In the genomic region with DNA sequence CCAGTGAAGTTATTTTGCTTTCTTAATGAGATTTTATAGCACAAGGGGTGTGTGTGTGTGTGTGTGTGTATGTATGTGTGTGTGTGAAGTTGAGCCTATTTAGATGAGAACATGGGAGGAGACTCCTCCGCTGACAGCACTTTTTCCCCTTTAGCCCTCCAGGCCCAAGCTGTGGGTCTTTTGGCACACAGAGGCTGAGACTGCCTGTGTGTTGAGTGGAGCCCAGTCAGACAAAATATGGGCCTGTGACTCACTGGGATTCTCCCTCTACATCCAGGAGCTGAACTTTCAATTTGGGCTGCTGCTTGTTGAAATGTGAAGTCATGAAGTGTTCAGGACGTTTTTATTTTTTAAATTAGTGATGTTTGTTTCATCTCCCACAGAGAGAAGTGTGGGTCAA, we compare ENCODE assay signal across 29 cellular contexts.
DNase-seq lines count a peak whose midpoint lies in the region; ATAC-seq and TF ChIP-seq lines count a peak whose summit lies in the region.
"Had no signal": no experiment of that assay in that cellular context is flagged by ENCODE, and none has a peak within 500 bp of the region (broad histone marks: within the 10 kb centered on the region; RNA-seq: fewer than 3 reads in every experiment).

No MANE protein-coding gene starts in this region.

- H3K36me3 ChIP-seq in esophagus muscularis mucosa: no peaks in the 10 kb centered on the region
- H3K36me3 ChIP-seq: ascending aorta, BE2C, thyroid gland had no signal

- TF ChIP-seq EP300 in esophagus muscularis mucosa (IDR thresholded peaks at IDR 0.05): no peak

- intact Hi-C loops in esophagus muscularis mucosa (cut with DNase I): no loop called here

- no peaks in the 10 kb centered on the region for H3K9me3 ChIP-seq in esophagus muscularis mucosa
- H3K9me3 ChIP-seq: ascending aorta, BE2C, thyroid gland had no signal

- DNase-seq in EL: peak; percentile 66
- DNase-seq in LHCN-M2 (ENCODE audit: low read depth): peak; percentile 33
- DNase-seq in esophagus muscularis mucosa (ENCODE audit: extremely low spot score): peak; percentile 60
- peak; percentile 58 for DNase-seq in skeletal muscle cell (ENCODE audit: low read depth)
- DNase-seq in immature natural killer cell: no peak
- no peak for DNase-seq in NCI-H2196 treated with DMSO at 0.1 percent for 48 hours (lab: John Stamatoyannopoulos, UW; ENCODE audit: unreplicated experiment)
- no peak for DNase-seq in activated T-cell treated with anti-CD3 and anti-CD28 coated beads, Interleukin-2, amount 50 U/mL, for 72 hours
- DNase-seq in NCI-H2029 treated with DMSO at 0.1 percent for 48 hours (lab: John Stamatoyannopoulos, UW): no peak
- DNase-seq: activated CD4-positive, alpha-beta T cell treated with anti-CD3 and anti-CD28 coated beads for 4 hours; activated naive CD4-positive, alpha-beta T cell treated with anti-CD3 and anti-CD28 coated beads, Interleukin-2, amount 50 U/mL, for 16 hours; activated T-cell treated with anti-CD3 and anti-CD28 coated beads, Interleukin-2, amount 50 U/mL, for 48 hours; BE2C; COR-L47; DND-41; effector CD4-positive, alpha-beta T cell; HFFc6; Kasumi-1; naive B cell; NCI-H1105 treated with DMSO at 0.1 percent for 48 hours; NCI-H510A treated with DMSO at 0.1 percent for 48 hours; NK-92 treated with Interleukin-12 subunit alpha and Interleukin-12 subunit beta, amount 100 ng/mL, for 24 hours; occipital lobe; stimulated activated CD4-positive, alpha-beta T cell treated with anti-CD3 and anti-CD28 coated beads, Interleukin-2, amount 100 ng/mL, for 48 hours; stimulated activated naive CD4-positive, alpha-beta T cell treated with Interleukin-2 at 50 U/mL for 16 hours; T-helper 1 cell; thyroid gland had no signal

- H3K27me3 ChIP-seq in esophagus muscularis mucosa: no peaks in the 10 kb centered on the region
- H3K27me3 ChIP-seq: ascending aorta, BE2C, thyroid gland had no signal

- no peak overlapping the region for H3K4me3 ChIP-seq in esophagus muscularis mucosa
- no peak overlapping the region for H3K4me3 ChIP-seq in skeletal muscle cell (ENCODE audit: low read depth, low read length)
- H3K4me3 ChIP-seq: ascending aorta, thyroid gland had no signal

- no peaks in the 10 kb centered on the region for H3K36me3 Mint-ChIP-seq in immature natural killer cell
- H3K36me3 Mint-ChIP-seq in activated T-cell treated with anti-CD3 and anti-CD28 coated beads, Interleukin-2, amount 50 U/mL, for 72 hours (ENCODE audit: insufficient read depth in 2 of 2): no peaks in the 10 kb centered on the region
- H3K36me3 Mint-ChIP-seq: memory B cell had no signal

- ATAC-seq in activated T-cell treated with anti-CD3 and anti-CD28 coated beads, Interleukin-2, amount 50 U/mL, for 72 hours (replicated peaks in 1 of 2): no peak
- ATAC-seq: esophagus mucosa had no signal

- TF ChIP-seq POLR2A in esophagus muscularis mucosa (IDR thresholded peaks at IDR 0.05; ENCODE audit: low read depth): no peak

- peaks cover 0 to 3% (median 0%) of the 10 kb centered on the region in 6 donors for H3K9me3 Mint-ChIP-seq in immature natural killer cell
- H3K9me3 Mint-ChIP-seq in activated T-cell treated with anti-CD3 and anti-CD28 coated beads, Interleukin-2, amount 50 U/mL, for 72 hours: no peaks in the 10 kb centered on the region
- H3K9me3 Mint-ChIP-seq: HFFc6, memory B cell had no signal

- H3K27ac Mint-ChIP-seq in immature natural killer cell: no peak overlapping the region
- H3K27ac Mint-ChIP-seq in activated T-cell treated with anti-CD3 and anti-CD28 coated beads, Interleukin-2, amount 50 U/mL, for 72 hours: no peak overlapping the region
- H3K27ac Mint-ChIP-seq: HFFc6, memory B cell, naive B cell had no signal

- no peak for TF ChIP-seq CTCF in esophagus muscularis mucosa (IDR thresholded peaks at IDR 0.05)

- WGBS in esophagus muscularis mucosa: 42% methylated on average over 2 of the region's 2 CpGs

- no peaks in the 10 kb centered on the region for H3K4me1 Mint-ChIP-seq in immature natural killer cell
- H3K4me1 Mint-ChIP-seq in activated T-cell treated with anti-CD3 and anti-CD28 coated beads, Interleukin-2, amount 50 U/mL, for 72 hours (ENCODE audit: low read depth): no peaks in the 10 kb centered on the region
- H3K4me1 Mint-ChIP-seq: memory B cell, naive B cell had no signal

- H3K4me1 ChIP-seq in esophagus muscularis mucosa: no peaks in the 10 kb centered on the region
- H3K4me1 ChIP-seq: ascending aorta, BE2C, thyroid gland had no signal

- peaks cover 3 to 8% (median 6%) of the 10 kb centered on the region in 3 donors for H3K27me3 Mint-ChIP-seq in immature natural killer cell (ENCODE audit: low read depth in 3 of 3)
- no peaks in the 10 kb centered on the region for H3K27me3 Mint-ChIP-seq in activated T-cell treated with anti-CD3 and anti-CD28 coated beads, Interleukin-2, amount 50 U/mL, for 72 hours (ENCODE audit: low read depth)

- no peak overlapping the region for H3K4me3 Mint-ChIP-seq in immature natural killer cell
- H3K4me3 Mint-ChIP-seq in activated T-cell treated with anti-CD3 and anti-CD28 coated beads, Interleukin-2, amount 50 U/mL, for 72 hours: no peak overlapping the region
- H3K4me3 Mint-ChIP-seq: HFFc6, memory B cell had no signal

- H3K27ac ChIP-seq in esophagus muscularis mucosa (replicated peaks in 1 of 4): no peak overlapping the region
- H3K27ac ChIP-seq: ascending aorta, thyroid gland had no signal

Comparison
In these comparisons a context has a peak if more than half of its experiments do, and no peak if none do; other contexts are left out.
1. DNase-seq: peak in EL (single experiment), LHCN-M2 (single experiment), esophagus muscularis mucosa (single experiment) and skeletal muscle cell (single experiment); none in immature natural killer cell (0 of 3), NCI-H2196 treated with DMSO at 0.1 percent for 48 hours (single experiment), activated T-cell treated with anti-CD3 and anti-CD28 coated beads, Interleukin-2, amount 50 U/mL, for 72 hours (0 of 2) and NCI-H2029 treated with DMSO at 0.1 percent for 48 hours (single experiment).